ENCODE assay signal across 24 cellular contexts in the genomic region with DNA sequence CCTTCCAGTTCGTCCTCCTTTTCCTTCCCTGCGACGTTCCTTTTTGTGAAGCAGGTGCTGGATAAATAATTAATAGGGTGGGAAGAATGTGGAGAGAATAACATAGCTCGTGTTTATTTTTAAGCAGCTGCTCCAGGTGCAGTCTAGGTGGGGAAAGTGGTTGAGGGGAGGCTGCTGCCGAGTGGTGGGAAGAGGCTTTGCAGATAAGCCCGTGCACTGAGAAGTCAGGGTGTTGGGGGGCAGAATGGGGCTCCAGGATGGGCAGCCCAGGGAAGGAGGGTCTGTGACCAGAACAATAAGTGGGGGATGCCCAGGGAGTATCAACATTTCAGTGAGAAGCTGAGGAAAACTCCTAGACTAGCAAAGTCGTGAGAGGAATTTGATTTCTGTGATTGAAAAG.
DNase-seq lines count a peak whose midpoint lies in the region; ATAC-seq lines count a peak whose summit lies in the region.
"Had no signal": no experiment of that assay in that cellular context is flagged by ENCODE, and none has a peak within 500 bp of the region (broad histone marks: within the 10 kb centered on the region; RNA-seq: fewer than 3 reads in every experiment).

No MANE protein-coding gene starts in this region.

- H3K79me1 ChIP-seq in trophoblast cell (ENCODE audit: low read length) = no peaks in the 10 kb centered on the region

- peaks cover 3% of the 10 kb centered on the region for H3K4me1 Mint-ChIP-seq in activated naive CD4-positive, alpha-beta T cell treated with anti-CD3 and anti-CD28 coated beads for 36 hours (ENCODE audit: low read depth)

- H3K27ac ChIP-seq in trophoblast cell (ENCODE audit: low read depth, low read length) = no peak overlapping the region
- H3K27ac ChIP-seq: adrenal gland, cardiac muscle cell, HL-60, lower lobe of right lung, stomach had no signal

- no peak overlapping the region for H3K18ac ChIP-seq in trophoblast cell (ENCODE audit: low read length)

- no peaks in the 10 kb centered on the region for H3K27me3 ChIP-seq in trophoblast cell (ENCODE audit: insufficient read depth, low read length)
- H3K27me3 ChIP-seq: adrenal gland, cardiac muscle cell, stomach had no signal

- no peak overlapping the region for H3K4me2 ChIP-seq in trophoblast cell (ENCODE audit: low read length)

- no peak overlapping the region for H3K23ac ChIP-seq in trophoblast cell (ENCODE audit: low read length)

- H3K4me1 ChIP-seq in trophoblast cell (ENCODE audit: control insufficient read depth in 1 of 2, insufficient read depth in 2 of 2, low read length in 2 of 2) = peaks cover 7 to 10% of the 10 kb centered on the region in 2 experiments
- H3K4me1 ChIP-seq: adrenal gland, lower lobe of right lung had no signal

- WGBS in trophoblast cell (ENCODE audit: extremely low coverage, insufficient coverage, insufficient read length) = no CpG with 5 or more reads among the region's 7 CpGs

- H4K12ac ChIP-seq in trophoblast cell (ENCODE audit: low read depth, low read length) = no peak overlapping the region

- no peak overlapping the region for H3K27ac Mint-ChIP-seq in activated naive CD4-positive, alpha-beta T cell treated with anti-CD3 and anti-CD28 coated beads for 36 hours
- H3K27ac Mint-ChIP-seq: activated T-helper 2 cell treated with anti-CD3 and anti-CD28 coated beads, Interferon-gamma antibody, Interleukin-2, Interleukin-4, amounts not matched to agents 10 μg/mL and 5 μg/mL and 100 μg/mL, durations not matched to agents 14 hours and 24 hours and 36 hours; CD4-positive, alpha-beta T cell; effector memory CD8-positive, alpha-beta T cell had no signal

- CTCF ChIA-PET in activated naive CD4-positive, alpha-beta T cell treated with anti-CD3 and anti-CD28 coated beads for 36 hours (lab: Charles Lee) = no interaction called here

- H3K36me3 ChIP-seq in trophoblast cell (ENCODE audit: control insufficient read depth in 1 of 2, insufficient read depth in 2 of 2, low read length in 2 of 2) = no peaks in the 10 kb centered on the region
- H3K36me3 ChIP-seq: adrenal gland, cardiac muscle cell, lower lobe of right lung, stomach had no signal

- H3K14ac ChIP-seq in trophoblast cell (ENCODE audit: low read length) = no peak overlapping the region

- DNase-seq in DMS53 treated with DMSO at 0.1 percent for 48 hours (lab: John Stamatoyannopoulos, UW; ENCODE audit: unreplicated experiment) (peak; percentile 45), NCI-H2081 (lab: John Stamatoyannopoulos, UW) (peak; percentile 48 to 75), NCI-H748 (lab: John Stamatoyannopoulos, UW; ENCODE audit: unreplicated experiment) (peak; percentile 92), trophoblast cell (no peak), SW480 (ENCODE audit: low spot score) (no peak)
- no peak for DNase-seq in activated naive CD4-positive, alpha-beta T cell treated with anti-CD3 and anti-CD28 coated beads for 36 hours
- DNase-seq: activated CD4-positive, alpha-beta T cell treated with anti-CD3 and anti-CD28 coated beads for 48 hours; adrenal gland; CD4-positive, alpha-beta T cell; effector memory CD8-positive, alpha-beta T cell; H7; head of caudate nucleus; immature natural killer cell; lower lobe of right lung; MV-4-11; stimulated activated CD4-positive, alpha-beta T cell treated with anti-CD3 and anti-CD28 coated beads, Interleukin-1b, Interleukin-23, amount 100 ng/mL, for 48 hours; stomach; SW 1271 had no signal

- H3K27me3 Mint-ChIP-seq in activated naive CD4-positive, alpha-beta T cell treated with anti-CD3 and anti-CD28 coated beads for 36 hours (ENCODE audit: low read depth) = no peaks in the 10 kb centered on the region
- H3K27me3 Mint-ChIP-seq: CD4-positive, alpha-beta T cell; effector memory CD8-positive, alpha-beta T cell had no signal

- H4K91ac ChIP-seq in trophoblast cell (ENCODE audit: low read depth, low read length) = peak overlapping the region; percentile 11

- intact Hi-C loops in activated naive CD4-positive, alpha-beta T cell treated with anti-CD3 and anti-CD28 coated beads for 36 hours (cut with micrococcal nuclease) = no loop called here

- no peaks in the 10 kb centered on the region for H3K36me3 Mint-ChIP-seq in activated naive CD4-positive, alpha-beta T cell treated with anti-CD3 and anti-CD28 coated beads for 36 hours (ENCODE audit: low read depth)
- H3K36me3 Mint-ChIP-seq: immature natural killer cell had no signal

- H2BK12ac ChIP-seq in trophoblast cell (ENCODE audit: low read length) = no peak overlapping the region

- no peaks in the 10 kb centered on the region for H3K9me3 ChIP-seq in trophoblast cell (ENCODE audit: insufficient read depth, low read depth, low read length)
- H3K9me3 ChIP-seq: adrenal gland, lower lobe of right lung, stomach had no signal

- ATAC-seq in HG02642 (IDR thresholded peaks at IDR 0.05; ENCODE audit: poor library complexity, unreplicated experiment) (no peak), HG03457 (IDR thresholded peaks at IDR 0.05; ENCODE audit: unreplicated experiment) (no peak)
- ATAC-seq: effector memory CD8-positive, alpha-beta T cell; lower lobe of right lung; sciatic nerve had no signal

- H2BK5ac ChIP-seq in trophoblast cell (ENCODE audit: low read depth, low read length, poor library complexity) = no peak overlapping the region

- H3K9me3 Mint-ChIP-seq in activated naive CD4-positive, alpha-beta T cell treated with anti-CD3 and anti-CD28 coated beads for 36 hours = no peaks in the 10 kb centered on the region
- H3K9me3 Mint-ChIP-seq: activated T-helper 2 cell treated with anti-CD3 and anti-CD28 coated beads, Interferon-gamma antibody, Interleukin-2, Interleukin-4, amounts not matched to agents 10 μg/mL and 5 μg/mL and 100 μg/mL, durations not matched to agents 14 hours and 24 hours and 36 hours; CD4-positive, alpha-beta T cell; effector memory CD8-positive, alpha-beta T cell; immature natural killer cell had no signal

- H3K4me3 ChIP-seq in trophoblast cell (ENCODE audit: low read depth, low read length) = no peak overlapping the region
- H3K4me3 ChIP-seq: adrenal gland, cardiac muscle cell, lower lobe of right lung, stomach had no signal

- H2AFZ ChIP-seq in trophoblast cell (ENCODE audit: insufficient read depth, low read length, poor library complexity) = no peak overlapping the region

- no peaks in the 10 kb centered on the region for H3K79me2 ChIP-seq in trophoblast cell (ENCODE audit: control insufficient read depth, insufficient read depth, low read length, poor library complexity)

- no peak overlapping the region for H3K4me3 Mint-ChIP-seq in activated naive CD4-positive, alpha-beta T cell treated with anti-CD3 and anti-CD28 coated beads for 36 hours
- H3K4me3 Mint-ChIP-seq: CD4-positive, alpha-beta T cell; effector memory CD8-positive, alpha-beta T cell; immature natural killer cell had no signal

- H4K8ac ChIP-seq in trophoblast cell (ENCODE audit: low read depth, low read length) = no peak overlapping the region

- no peak overlapping the region for H2AK5ac ChIP-seq in trophoblast cell (ENCODE audit: low read length)

- no peak overlapping the region for H3K4ac ChIP-seq in trophoblast cell (ENCODE audit: low read depth, low read length)

- no peak overlapping the region for H3K9ac ChIP-seq in trophoblast cell (ENCODE audit: low read length)

- no peak overlapping the region for H2BK120ac ChIP-seq in trophoblast cell (ENCODE audit: insufficient read depth, low read length, poor library complexity)

Comparison
In these comparisons a context has a peak if more than half of its experiments do, and no peak if none do; other contexts are left out.
1. DNase-seq: peak in DMS53 treated with DMSO at 0.1 percent for 48 hours (single experiment), NCI-H2081 (2 of 2) and NCI-H748 (single experiment); none in trophoblast cell (0 of 2), SW480 (single experiment) and activated naive CD4-positive, alpha-beta T cell treated with anti-CD3 and anti-CD28 coated beads for 36 hours (single experiment).